In genomic region chr3:138944842-138945645, GRCh38 we compare ENCODE assay signal across 10 cellular contexts. TPM values are rescaled to one million over a fixed set of nuclear protein-coding genes. Genes with fewer than 3 reads are reported as not detected.
DNase-seq lines count a peak whose midpoint lies in the region; ATAC-seq and FAIRE-seq lines count a peak whose summit lies in the region.
"Had no signal": no experiment of that assay in that cellular context is flagged by ENCODE, and none has a peak within 500 bp of the region (broad histone marks: within the 10 kb centered on the region; RNA-seq: fewer than 3 reads in every experiment).

No MANE protein-coding gene starts in this region.

- no peaks in the 10 kb centered on the region for H3K36me3 Mint-ChIP-seq in stimulated activated memory B cell treated with anti-CD40 and anti-IgM and Interleukin-4, amounts not matched to agents 10 μg/mL and 1 μg/mL and 100 μg/mL, for 72 hours

- no peaks in the 10 kb centered on the region for H3K9me3 Mint-ChIP-seq in stimulated activated memory B cell treated with anti-CD40 and anti-IgM and Interleukin-4, amounts not matched to agents 10 μg/mL and 1 μg/mL and 100 μg/mL, for 72 hours

- DNase-seq in NCI-H526 (lab: John Stamatoyannopoulos, UW) (peak; percentile 16 to 54), NCI-H526 treated with DMSO at 0.1 percent for 48 hours (lab: John Stamatoyannopoulos, UW) (no peak), frontal cortex (ENCODE audit: low spot score in 2 of 2) (no peak), NCI-H510A (lab: John Stamatoyannopoulos, UW) (no peak)
- DNase-seq in activated CD8-positive, alpha-beta memory T cell treated with anti-CD3 and anti-CD28 coated beads, Interleukin-2, amount 50 U/mL, for 48 hours: peak; percentile 70
- DNase-seq: NK-92 treated with Interleukin-12 subunit alpha and Interleukin-12 subunit beta, amount 100 ng/mL, for 24 hours had no signal

- FAIRE-seq in frontal cortex (lab: Jason Lieb, UNC): no peak
- FAIRE-seq: colon had no signal

- H3K27me3 Mint-ChIP-seq in stimulated activated memory B cell treated with anti-CD40 and anti-IgM and Interleukin-4, amounts not matched to agents 10 μg/mL and 1 μg/mL and 100 μg/mL, for 72 hours: peaks cover 91% of the 10 kb centered on the region

- peak overlapping the region; percentile 11 for H3K27ac Mint-ChIP-seq in stimulated activated memory B cell treated with anti-CD40 and anti-IgM and Interleukin-4, amounts not matched to agents 10 μg/mL and 1 μg/mL and 100 μg/mL, for 72 hours

- no peak for ATAC-seq in stimulated activated memory B cell treated with anti-CD40 and anti-IgM and Interleukin-4, amounts not matched to agents 10 μg/mL and 1 μg/mL and 100 μg/mL, for 72 hours
- ATAC-seq in HG02798 (IDR thresholded peaks at IDR 0.05; ENCODE audit: poor library complexity, unreplicated experiment): no peak

- peak overlapping the region; percentile 75 for H3K4me3 Mint-ChIP-seq in stimulated activated memory B cell treated with anti-CD40 and anti-IgM and Interleukin-4, amounts not matched to agents 10 μg/mL and 1 μg/mL and 100 μg/mL, for 72 hours

- H3K4me3 ChIP-seq in iPS-11a (ENCODE audit: low read depth, low read length): peak overlapping the region; percentile 18

- peaks cover 19% of the 10 kb centered on the region for H3K4me1 Mint-ChIP-seq in stimulated activated memory B cell treated with anti-CD40 and anti-IgM and Interleukin-4, amounts not matched to agents 10 μg/mL and 1 μg/mL and 100 μg/mL, for 72 hours

RNA-seq across cellular contexts. Expression of gene FOXL2, which starts 1.9 kb away (rescaled TPM):
- total RNA-seq in frontal cortex: under 0.01 TPM

RNA-seq across cellular contexts. Expression of gene FOXL2NB, which starts 2.0 kb away (rescaled TPM):
- total RNA-seq in frontal cortex: 0.41 TPM

Comparison
In these comparisons a context has a peak if more than half of its experiments do, and no peak if none do; other contexts are left out.
1. DNase-seq: peak in NCI-H526 (2 of 2) and activated CD8-positive, alpha-beta memory T cell treated with anti-CD3 and anti-CD28 coated beads, Interleukin-2, amount 50 U/mL, for 48 hours (single experiment); none in NCI-H526 treated with DMSO at 0.1 percent for 48 hours (single experiment), frontal cortex (0 of 2) and NCI-H510A (single experiment).